ENCODE assay signal across 8 cellular contexts in genomic region chr7:129611246-129612111, GRCh38. TPM values are rescaled to one million over a fixed set of nuclear protein-coding genes. Genes with fewer than 3 reads are reported as not detected.
DNase-seq lines count a peak whose midpoint lies in the region; ATAC-seq, FAIRE-seq and TF ChIP-seq lines count a peak whose summit lies in the region.

TSS of gene NRF1 (plus strand) at chr7:129611720. CDS start at chr7:129657352, 45,632 bp downstream.

- H3K27ac ChIP-seq in CD8-positive, alpha-beta memory T cell (ENCODE audit: low read depth, low read length), result peak within 1 kb of the TSS; percentile 88
- peak within 1 kb of the TSS; percentile 97 for H3K27ac ChIP-seq in H1 (ENCODE audit: low read depth, low read length)

- no peaks in the 10 kb centered on the region for H3K27me3 ChIP-seq in CD8-positive, alpha-beta memory T cell (ENCODE audit: insufficient read depth, low read length, poor library complexity, severe bottlenecking)
- no peaks in the 10 kb centered on the region for H3K27me3 ChIP-seq in H1 (replicated peaks in 1 of 4; ENCODE audit: control insufficient read depth in 3 of 4, extremely low read depth in 1 of 4, insufficient read depth in 3 of 4, low read length in 3 of 4)

- peak within 1 kb of the TSS; percentile 93 to 99 (median 98) for H3K4me3 Mint-ChIP-seq in CD8-positive, alpha-beta memory T cell

- no peaks in the 10 kb centered on the region for H3K9me3 ChIP-seq in CD8-positive, alpha-beta memory T cell (ENCODE audit: low read length)
- no peaks in the 10 kb centered on the region for H3K9me3 ChIP-seq in H1 (ENCODE audit: insufficient read depth in 2 of 2, low read depth in 1 of 2, low read length in 1 of 2)

- peaks cover 48 to 77% (median 65%) of the 10 kb centered on the region in 3 donors for H3K4me1 Mint-ChIP-seq in CD8-positive, alpha-beta memory T cell

- no peak within 1 kb of the TSS for H3K4ac ChIP-seq in H1 (replicated peaks; ENCODE audit: insufficient read length, low read depth, low read length)

- peak within 1 kb of the TSS; percentile 96 to 99 (median 98) for H3K27ac Mint-ChIP-seq in CD8-positive, alpha-beta memory T cell

- H3K36me3 ChIP-seq in CD8-positive, alpha-beta memory T cell (ENCODE audit: insufficient read depth, low read length), result no peaks in the 10 kb centered on the region
- H3K36me3 ChIP-seq in H1 (ENCODE audit: control insufficient read depth in 2 of 4, insufficient read depth in 4 of 4, low read length in 3 of 4), result peaks cover 0 to 6% (median 0%) of the 10 kb centered on the region in 4 experiments; a peak in 1 of 8 replicates

- peaks cover 0 to 29% (median 2%) of the 10 kb centered on the region in 3 donors for H3K36me3 Mint-ChIP-seq in CD8-positive, alpha-beta memory T cell

- no peak within 1 kb of the TSS for H3K23ac ChIP-seq in H1 (ENCODE audit: insufficient read length)

- H3K56ac ChIP-seq in H1 (replicated peaks; ENCODE audit: insufficient read length, low read depth, low read length), result peak within 1 kb of the TSS; percentile 74

- H2BK120ac ChIP-seq in H1 (replicated peaks; ENCODE audit: low read depth, low read length), result peak within 1 kb of the TSS; percentile 38

- peak; percentile 61 for ATAC-seq in GM19438 (IDR thresholded peaks at IDR 0.05; ENCODE audit: low read depth, unreplicated experiment)

- H4K91ac ChIP-seq in H1 (replicated peaks; ENCODE audit: insufficient read length, low read length), result peak within 1 kb of the TSS; percentile 15

- H3K79me2 ChIP-seq in H1 (ENCODE audit: control insufficient read depth in 1 of 2, insufficient read depth in 2 of 2, low read length in 2 of 2), result peaks cover 16 to 51% of the 10 kb centered on the region in 2 experiments

- POLR2A ChIA-PET in CD8-positive, alpha-beta memory T cell (lab: Charles Lee), result interaction anchor here (0.6 to 1.1 kb wide), 5 partner anchors 12 to 244 kb away, joined by 3 read pairs; no protein-coding TSS in a partner anchor
- POLR2A ChIA-PET in H1 (lab: Charles Lee; ENCODE audit: partially characterized antibody), result interaction anchor here (0.7 to 2.5 kb wide), 14 partner anchors 9 to 177 kb away, joined by 3 to 8 read pairs (median 3); partner anchors contain the start of gene STRIP2

- peak within 1 kb of the TSS; percentile 98; the same call in 1 of the 2 replicates for H4K8ac ChIP-seq in H1 (ENCODE audit: extremely low read depth, insufficient read depth, low read length)

- peak; percentile 83 to 91 for TF ChIP-seq POLR2A in H1 (IDR thresholded peaks at IDR 0.05; ENCODE audit: control extremely low read depth in 1 of 2, low read depth in 2 of 2, low read length in 2 of 2)

- H2BK5ac ChIP-seq in H1 (ENCODE audit: low read depth, low read length), result peak within 1 kb of the TSS; percentile 71

- H3K18ac ChIP-seq in H1 (ENCODE audit: extremely low read depth, low read length), result peak within 1 kb of the TSS; percentile 68; the same call in 1 of the 2 replicates

- H2AFZ ChIP-seq in H1 (ENCODE audit: low read length), result peak within 1 kb of the TSS; percentile 15; the same call in 1 of the 2 replicates

- H3K79me1 ChIP-seq in H1 (ENCODE audit: low read depth, low read length), result peaks cover 4% of the 10 kb centered on the region; the same call in 1 of the 2 replicates

- H3K4me1 ChIP-seq in CD8-positive, alpha-beta memory T cell (ENCODE audit: insufficient read depth, low read length), result peaks cover 45% of the 10 kb centered on the region
- H3K4me1 ChIP-seq in H1 (replicated peaks in 1 of 4; ENCODE audit: control insufficient read depth in 3 of 4, insufficient read depth in 4 of 4, low read length in 3 of 4), result peaks cover 0 to 5% (median 0%) of the 10 kb centered on the region in 4 experiments; a peak in 3 of 7 replicates

- H3K23me2 ChIP-seq in H1 (ENCODE audit: low read depth, low read length), result peaks cover 9% of the 10 kb centered on the region; the same call in 1 of the 2 replicates

- H2BK20ac ChIP-seq in H1 (ENCODE audit: low read length), result no peak within 1 kb of the TSS

- FAIRE-seq in H1 (lab: Jason Lieb, UNC), result no peak

- peak within 1 kb of the TSS; percentile 90 to 97 (median 96) for H3K9ac ChIP-seq in H1 (replicated peaks in 1 of 4; ENCODE audit: extremely low read depth in 1 of 4, low read depth in 3 of 4, low read length in 3 of 4)

- no peak; a peak in 1 of 4 replicates for TF ChIP-seq RAD21 in H1 (IDR thresholded peaks at IDR 0.05 in 1 of 2, conservative IDR thresholded peaks at IDR 0.05 in 1 of 2; ENCODE audit: low read depth in 2 of 2, low read length in 2 of 2)

- H4K20me1 ChIP-seq in H1 (replicated peaks in 1 of 2; ENCODE audit: control insufficient read depth in 1 of 2, insufficient read depth in 2 of 2, low read length in 2 of 2), result peaks cover 9 to 16% of the 10 kb centered on the region in 2 experiments

- DNase-seq in CD8-positive, alpha-beta memory T cell, result peak; percentile 87 to 95 (median 92)
- DNase-seq in HK-2 (ENCODE audit: unreplicated experiment), result peak; percentile 89
- peak; percentile 49 to 65 for DNase-seq in NOMO-1 (lab: John Stamatoyannopoulos, UW; ENCODE audit: unreplicated experiment in 2 of 2)
- peak; percentile 64 to 87 (median 71) for DNase-seq in activated CD8-positive, alpha-beta memory T cell treated with anti-CD3 and anti-CD28 coated beads for 48 hours (ENCODE audit: low read depth in 2 of 3, low spot score in 2 of 3)
- DNase-seq in H1 (ENCODE audit: low read depth in 1 of 2, low spot score in 2 of 2), result peak in 1 of 2 experiments; percentile 86
- peak; percentile 95 for DNase-seq in mesenteric fat pad (ENCODE audit: low spot score)
- DNase-seq in stimulated activated CD8-positive, alpha-beta memory T cell treated with anti-CD3 and anti-CD28 coated beads, Interleukin-15, amount 100 ng/mL, for 1 hour (ENCODE audit: low read depth), result peak; percentile 82

- no peak within 1 kb of the TSS; the same call in 1 of the 2 replicates for H2BK12ac ChIP-seq in H1 (ENCODE audit: low read depth, low read length)

- no peaks in the 10 kb centered on the region for H3K27me3 Mint-ChIP-seq in CD8-positive, alpha-beta memory T cell

- WGBS in H1 (ENCODE audit: extremely low coverage in 1 of 2, insufficient coverage in 1 of 2, insufficient read length in 1 of 2, insufficient replicate concordance in 2 of 2, low coverage in 1 of 2, low lambda C conversion rate in 2 of 2, missing lambda C conversion rate in 1 of 2), 2 experiments, result 1% methylated on average over 52 of the region's 98 CpGs; no CpG with 5 or more reads in 1 of the 2 experiments

- no peak within 1 kb of the TSS for H2BK15ac ChIP-seq in H1 (ENCODE audit: low read length)

- peak in 1 of 2 experiments; percentile 89; a peak in 1 of 3 replicates for TF ChIP-seq EP300 in H1 (IDR thresholded peaks at IDR 0.05; ENCODE audit: borderline replicate concordance in 1 of 2, low read depth in 2 of 2, low read length in 2 of 2)

- TF ChIP-seq CTCF in H1 (IDR thresholded peaks at IDR 0.05; ENCODE audit: control extremely low read depth in 1 of 3, insufficient read depth in 1 of 3, low read depth in 1 of 3, low read length in 3 of 3), result no peak

- H4K5ac ChIP-seq in H1 (ENCODE audit: insufficient read length, low read depth, low read length), result peak within 1 kb of the TSS; percentile 77

- CTCF ChIA-PET in CD8-positive, alpha-beta memory T cell (lab: Charles Lee), result interaction anchor here (0.8 to 3.1 kb wide), 8 partner anchors 9 to 214 kb away, joined by 3 to 15 read pairs (median 5); no protein-coding TSS in a partner anchor
- CTCF ChIA-PET in H1 (lab: Charles Lee; ENCODE audit: partially characterized antibody), result interaction anchor here (1.2 to 2.0 kb wide), 9 partner anchors 11 to 166 kb away, joined by 3 to 9 read pairs (median 5); no protein-coding TSS in a partner anchor

- no peaks in the 10 kb centered on the region for H3K9me3 Mint-ChIP-seq in CD8-positive, alpha-beta memory T cell

- peak within 1 kb of the TSS; percentile 99 to 100 for H3K4me2 ChIP-seq in H1 (ENCODE audit: insufficient read depth in 1 of 2, low read depth in 2 of 2, low read length in 2 of 2)

- no peak within 1 kb of the TSS for H2AK5ac ChIP-seq in H1 (ENCODE audit: low read depth, low read length)

- no peak within 1 kb of the TSS for H3K14ac ChIP-seq in H1 (ENCODE audit: insufficient read length)

- H3K4me3 ChIP-seq in CD8-positive, alpha-beta memory T cell (ENCODE audit: low read length), result peak within 1 kb of the TSS; percentile 94
- peak within 1 kb of the TSS; percentile 76 to 93 (median 90) for H3K4me3 ChIP-seq in H1 (ENCODE audit: extremely low read depth in 1 of 4, insufficient read depth in 2 of 4, low read depth in 3 of 4, low read length in 4 of 4)

TF ChIP-seq in H1, 55 proteins besides CTCF, POLR2A, EP300 and RAD21 (continues in another document):
- TF ChIP-seq NANOG (IDR thresholded peaks at IDR 0.05; ENCODE audit: insufficient read depth, low read depth, low read length, poor library complexity, severe bottlenecking) (no peak), EZH2 (IDR thresholded peaks at IDR 0.05; ENCODE audit: low read depth, low read length, severe bottlenecking) (no peak), NRF1 (IDR thresholded peaks at IDR 0.05; ENCODE audit: low read depth, low read length) (0 out of 2 replicates have a peak, but pooled peaks have one; percentile 16), TCF12 (IDR thresholded peaks at IDR 0.05; ENCODE audit: low read depth, low read length) (no peak), E2F6 (IDR thresholded peaks at IDR 0.05) (peak; percentile 39; the same call in 1 of the 2 replicates), HDAC2 (IDR thresholded peaks at IDR 0.05; ENCODE audit: borderline replicate concordance in 1 of 2, low read depth in 2 of 2, low read length in 2 of 2) (no peak; a peak in 1 of 4 replicates)

RNA-seq across cellular contexts. Expression of gene NRF1, which starts in this region (rescaled TPM):
- 10 to 100 TPM; 22.6 to 23.7 TPM for total RNA-seq in CD8-positive, alpha-beta memory T cell
- polyA plus RNA-seq in CD8-positive, alpha-beta memory T cell, result 23.3 TPM
- 16.7 and 21.4 TPM in 2 replicates for total RNA-seq in H1 (2021; fragmentation: NEBNext Ultra II Directional; extraction: Animal tissue kit (Norgen Biotek cat#: 25700))
- polyA plus RNA-seq in H1 (2011; rRNA removed), result 17.7 and 18.2 TPM in 2 replicates
- 18.9 TPM for polyA plus RNA-seq in H1 (2011; cell fraction: cytosol; rRNA removed)
- 27.0 TPM for polyA plus RNA-seq in H1 (2011; cell fraction: nucleus; rRNA removed)
- polyA plus RNA-seq in H1 (2012, experiment 1 of 2), result 12.4 to 17.7 TPM (median 16.5 TPM) in 4 replicates
- 8.7 TPM for polyA plus RNA-seq in H1 (2012, experiment 2 of 2)
- 7.2 TPM for polyA plus RNA-seq in H1 (2013, experiment 1 of 2)
- 7.3 TPM for polyA plus RNA-seq in H1 (2013, experiment 2 of 2)
- polyA minus RNA-seq in H1 (2011; rRNA and poly(A)+ RNA removed), result 62.8 and 78.0 TPM in 2 replicates
- 21.5 TPM for polyA minus RNA-seq in H1 (2011; cell fraction: cytosol; rRNA and poly(A)+ RNA removed)
- polyA minus RNA-seq in H1 (2011; cell fraction: nucleus; rRNA and poly(A)+ RNA removed), result 55.4 TPM
- total RNA-seq in mesenteric fat pad, result 16.2 TPM
